ENCODE assay signal across 8 cellular contexts in the genomic region with DNA sequence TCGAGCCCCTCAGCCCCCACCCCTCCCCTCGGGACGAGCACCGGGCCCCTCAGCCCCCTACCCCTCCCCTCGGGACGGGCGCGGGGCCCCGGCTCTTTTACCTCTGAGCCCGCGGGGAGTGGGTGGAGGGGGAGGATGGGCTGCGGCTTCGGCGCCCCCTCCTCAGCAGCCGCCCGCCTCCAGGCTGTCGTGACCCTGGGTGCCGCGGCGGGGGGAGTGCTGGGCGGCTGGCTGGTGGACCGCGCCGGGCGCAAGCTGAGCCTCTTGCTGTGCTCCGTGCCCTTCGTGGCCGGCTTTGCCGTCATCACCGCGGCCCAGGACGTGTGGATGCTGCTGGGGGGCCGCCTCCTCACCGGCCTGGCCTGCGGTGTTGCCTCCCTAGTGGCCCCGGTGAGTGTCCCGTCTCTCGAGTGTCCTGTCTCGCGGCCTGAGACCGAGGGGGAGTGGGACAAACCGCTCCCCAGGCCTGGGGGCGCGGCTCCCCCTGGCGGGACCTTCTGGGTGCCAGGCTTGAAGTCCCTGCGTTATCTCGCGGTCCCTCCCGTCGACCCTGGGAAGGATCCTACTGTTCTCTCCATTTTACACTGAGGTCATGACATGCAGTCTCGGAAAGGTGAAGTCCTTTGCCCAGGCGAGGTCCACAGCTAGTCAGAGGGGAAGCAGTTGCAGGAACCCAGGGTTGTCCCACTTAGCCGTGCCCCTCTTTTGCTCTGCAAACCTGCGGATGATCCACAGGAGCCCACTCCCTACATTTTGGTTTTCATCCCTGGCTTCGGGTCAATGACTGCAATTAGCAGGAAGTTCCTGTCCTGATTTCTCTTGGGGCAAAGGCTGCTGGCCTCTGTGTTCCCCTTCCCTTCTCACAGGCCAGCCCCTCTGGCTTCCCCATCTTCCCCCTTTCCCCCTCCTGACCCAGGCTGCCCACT. TPM values are rescaled to one million over a fixed set of nuclear protein-coding genes. Genes with fewer than 3 reads are reported as not detected.
DNase-seq lines count a peak whose midpoint lies in the region; ATAC-seq and TF ChIP-seq lines count a peak whose summit lies in the region.

No MANE protein-coding gene starts in this region.

- H3K4me1 Mint-ChIP-seq in T-helper 2 cell treated with Interferon-gamma antibody and Interleukin-4, amounts not matched to agents 5 μg/mL and 100 μg/mL, for 36 hours (ENCODE audit: low read depth): peaks cover 17% of the 10 kb centered on the region

- peak; percentile 44 for DNase-seq in AG20443 (ENCODE audit: low spot score)
- DNase-seq in HAP-1 (ENCODE audit: low spot score in 2 of 2): peak; percentile 28 to 67
- DNase-seq in T-helper 2 cell treated with Interferon-gamma antibody and Interleukin-4, amounts not matched to agents 5 μg/mL and 100 μg/mL, for 36 hours (ENCODE audit: low spot score): peak; percentile 25
- DNase-seq in ecto neural progenitor cell (ENCODE audit: low spot score): peak; percentile 71
- peak; percentile 45 to 62 for DNase-seq in lung microvascular endothelial cell (ENCODE audit: low read depth in 2 of 2)
- DNase-seq in testis: peak; percentile 58
- no peak for DNase-seq in NOMO-1 treated with dmso at 0.1 percent for 144 hours (lab: John Stamatoyannopoulos, UW; ENCODE audit: unreplicated experiment)

- peak overlapping the region; percentile 51 to 90 for H3K27ac ChIP-seq in testis

- TF ChIP-seq CTCF in testis (IDR thresholded peaks at IDR 0.05): peak; percentile 31 to 39 (median 37)

- H3K9me3 Mint-ChIP-seq in T-helper 2 cell treated with Interferon-gamma antibody and Interleukin-4, amounts not matched to agents 5 μg/mL and 100 μg/mL, for 36 hours: no peaks in the 10 kb centered on the region

- H3K4me1 ChIP-seq in HAP-1: no peaks in the 10 kb centered on the region; the same call in none of the 2 replicates
- peaks cover 10% of the 10 kb centered on the region for H3K4me1 ChIP-seq in testis

- WGBS in testis, 2 donors: 3 to 25% methylated on average over 7 to 54 of the region's 55 CpGs

- no peak for ATAC-seq in activated CD4-positive, CD25-positive, alpha-beta regulatory T cell treated with anti-CD3 and anti-CD28 coated beads, Interleukin-2, amount 50 U/mL, for 24 hours

- peak overlapping the region; percentile 83 for H3K4me3 Mint-ChIP-seq in T-helper 2 cell treated with Interferon-gamma antibody and Interleukin-4, amounts not matched to agents 5 μg/mL and 100 μg/mL, for 36 hours

- no peaks in the 10 kb centered on the region for H3K36me3 Mint-ChIP-seq in T-helper 2 cell treated with Interferon-gamma antibody and Interleukin-4, amounts not matched to agents 5 μg/mL and 100 μg/mL, for 36 hours (ENCODE audit: low read depth)

- H3K36me3 ChIP-seq in HAP-1 (replicated peaks) (peaks cover 15% of the 10 kb centered on the region; the same call in 1 of the 2 replicates), testis (ENCODE audit: low read depth, missing control alignments) (no peaks in the 10 kb centered on the region)

- H3K27me3 ChIP-seq in HAP-1 (ENCODE audit: low read depth) (no peaks in the 10 kb centered on the region), testis (no peaks in the 10 kb centered on the region)

- intact Hi-C loops in testis (cut with DNase I; ENCODE audit: low total_unique reads): no loop called here

- H3K27ac Mint-ChIP-seq in T-helper 2 cell treated with Interferon-gamma antibody and Interleukin-4, amounts not matched to agents 5 μg/mL and 100 μg/mL, for 36 hours: peak overlapping the region; percentile 72

- peak overlapping the region; percentile 53 for H3K4me3 ChIP-seq in HAP-1
- H3K4me3 ChIP-seq in testis: peak overlapping the region; percentile 84 to 90

- in situ Hi-C loops in HAP-1 (cut with MboI; ENCODE audit: low sequenced_read_pairs): loop anchor here (10.0 kb wide), 1 partner anchor 183 kb away; no protein-coding TSS in a partner anchor

- H3K9me3 ChIP-seq in HAP-1: no peaks in the 10 kb centered on the region
- H3K9me3 ChIP-seq in testis: no peaks in the 10 kb centered on the region

- H3K27me3 Mint-ChIP-seq in T-helper 2 cell treated with Interferon-gamma antibody and Interleukin-4, amounts not matched to agents 5 μg/mL and 100 μg/mL, for 36 hours (ENCODE audit: low read depth): peaks cover 38% of the 10 kb centered on the region

- no peak for TF ChIP-seq POLR2A in testis (IDR thresholded peaks at IDR 0.05)

RNA-seq across cellular contexts. Expression of a gene that starts 1.0 kb away (rescaled TPM):
- total RNA-seq in lung microvascular endothelial cell (7.4 and 9.1 TPM in 2 replicates), testis (10 to 100 TPM; 62.7 to 68.6 TPM)
- polyA plus RNA-seq in testis (ENCODE audit: insufficient read depth, low read depth, low replicate concordance): 128 TPM

RNA-seq across cellular contexts. Expression of a gene that starts 26.2 kb away (rescaled TPM):
- 6.3 and 11.5 TPM in 2 replicates for total RNA-seq in lung microvascular endothelial cell
- total RNA-seq in testis: 10 to 100 TPM; 19.5 to 24.5 TPM
- 15.9 TPM for polyA plus RNA-seq in testis (ENCODE audit: insufficient read depth, low read depth, low replicate concordance)

RNA-seq across cellular contexts. Expression of a gene that starts 53.2 kb away (rescaled TPM):
- 1,080 and 1,166 TPM in 2 replicates for total RNA-seq in lung microvascular endothelial cell
- total RNA-seq in testis: 100 to 1,000 TPM; 499 to 950 TPM
- 1,237 TPM for polyA plus RNA-seq in testis (ENCODE audit: insufficient read depth, low read depth, low replicate concordance)

RNA-seq across cellular contexts. Expression of a gene that starts 53.3 kb away (rescaled TPM):
- total RNA-seq in lung microvascular endothelial cell: 8.7 and 9.9 TPM in 2 replicates
- total RNA-seq in testis: 10 to 100 TPM; 20.5 to 22.0 TPM
- polyA plus RNA-seq in testis (ENCODE audit: insufficient read depth, low read depth, low replicate concordance): 9.9 TPM
